Comparison of ENCODE assay signal across 22 cellular contexts in genomic region chr12:7078163-7078562, GRCh38. TPM values are rescaled to one million over a fixed set of nuclear protein-coding genes. Genes with fewer than 3 reads are reported as not detected.
A peak's percentile ranks its signal among the peaks of the same experiment; 100 is the strongest.
DNase-seq lines count a peak whose midpoint lies in the region; ATAC-seq, FAIRE-seq and TF ChIP-seq lines count a peak whose summit lies in the region.
"Had no signal": no experiment of that assay in that cellular context is flagged by ENCODE, and none has a peak within 500 bp of the region (broad histone marks: within the 10 kb centered on the region; RNA-seq: fewer than 3 reads in every experiment).

No MANE protein-coding gene starts in this region.

- H3K79me2 ChIP-seq in HCT116 (ENCODE audit: insufficient read depth, low read length) (no peaks in the 10 kb centered on the region), HepG2 (ENCODE audit: insufficient read depth, low read length) (no peaks in the 10 kb centered on the region)

- RAD21 ChIA-PET in HCT116 (lab: Charles Lee; ENCODE audit: low non-redundant PET in 1 of 2, low total read pairs in 2 of 2, uncharacterized antibody in 2 of 2, unreplicated experiment in 2 of 2): no interaction called here

- H3K9me2 ChIP-seq in HCT116 (ENCODE audit: insufficient read depth): no peaks in the 10 kb centered on the region

- H3K27me3 ChIP-seq in HCT116 (ENCODE audit: insufficient read depth, low read length) (no peaks in the 10 kb centered on the region), HepG2 (ENCODE audit: control insufficient read depth in 1 of 2, insufficient read depth in 2 of 2, low read length in 2 of 2) (no peaks in the 10 kb centered on the region)
- H3K27me3 ChIP-seq: BLaER1 treated with 17β-estradiol and CSF1 and Interleukin-3, amounts not matched to agents 10 nM and 100 nM; pancreas; upper lobe of left lung had no signal

- H3K9ac ChIP-seq in HCT116 (ENCODE audit: low read length) (no peak overlapping the region), HepG2 (ENCODE audit: insufficient read depth, low read depth, low read length) (no peak overlapping the region)
- H3K9ac ChIP-seq: BLaER1 treated with 17β-estradiol and CSF1 and Interleukin-3, amounts not matched to agents 10 nM and 100 nM had no signal

- intact Hi-C loops in HCT116 (cut with micrococcal nuclease): no loop called here
- intact Hi-C loops in HepG2 (cut with micrococcal nuclease; ENCODE audit: unreplicated experiment): loop anchor here (2.0 kb wide), 1 partner anchor 17 kb away; the partner anchor contains the start of gene C1S

- H3K4me3 ChIP-seq in HCT116 (replicated peaks in 1 of 2; ENCODE audit: low read depth in 1 of 2, low read length in 2 of 2) (no peak overlapping the region), HepG2 (replicated peaks in 1 of 3; ENCODE audit: insufficient read depth in 1 of 3, low read depth in 2 of 3, low read length in 3 of 3) (no peak overlapping the region)
- H3K4me3 ChIP-seq: BLaER1 treated with 17β-estradiol and CSF1 and Interleukin-3, amounts not matched to agents 10 nM and 100 nM; cardiac muscle cell; coronary artery; pancreas; upper lobe of left lung had no signal

- peaks cover 2 to 7% of the 10 kb centered on the region in 2 experiments; a peak in 2 of 4 replicates for H3K4me1 ChIP-seq in HCT116 (ENCODE audit: control insufficient read depth in 1 of 2, insufficient read depth in 2 of 2, low read length in 2 of 2)
- H3K4me1 ChIP-seq in HepG2 (ENCODE audit: insufficient read depth, low read length): peaks cover 25% of the 10 kb centered on the region
- H3K4me1 ChIP-seq: pancreas had no signal

- peak; percentile 84 for ATAC-seq in HCT116
- no peak for ATAC-seq in HepG2
- ATAC-seq in GM21360 (IDR thresholded peaks at IDR 0.05; ENCODE audit: unreplicated experiment): no peak
- ATAC-seq: activated T-cell treated with anti-CD3 and anti-CD28 coated beads, Interleukin-2, amount 50 U/mL, for 72 hours; left lobe of liver; pancreas; stimulated activated naive B cell treated with anti-CD40 and anti-IgM and Interleukin-4, amounts not matched to agents 10 μg/mL and 1 μg/mL and 100 μg/mL, for 72 hours had no signal

- no peak overlapping the region for H3K27ac ChIP-seq in HCT116 (ENCODE audit: low read depth, low read length)
- H3K27ac ChIP-seq in HepG2 (ENCODE audit: extremely low read length, insufficient read depth, low read length): no peak overlapping the region
- H3K27ac ChIP-seq: BLaER1 treated with 17β-estradiol and CSF1 and Interleukin-3, amounts not matched to agents 10 nM and 100 nM; cardiac muscle cell; pancreas had no signal

- peak; percentile 28 to 43 (median 36); a peak in 4 of 6 replicates for TF ChIP-seq CTCF in HCT116 (IDR thresholded peaks at IDR 0.05 in 2 of 3, conservative IDR thresholded peaks at IDR 0.05 in 1 of 3; ENCODE audit: borderline replicate concordance in 1 of 3, insufficient read depth in 1 of 3, low read depth in 2 of 3, low read length in 2 of 3)
- TF ChIP-seq CTCF in HepG2 (CRISPR knock-in tag; IDR thresholded peaks at IDR 0.05): no peak

- POLR2A ChIA-PET in HCT116 (lab: Charles Lee): interaction anchor here (2.2 to 2.5 kb wide), 2 partner anchors 132 to 134 kb away, joined by 10 to 11 read pairs; partner anchors contain the start of genes C12orf57 and RNU7-1
- POLR2A ChIA-PET in HepG2 (lab: Yijun Ruan, JAX): no interaction called here

- TF ChIP-seq EP300 in HepG2 (IDR thresholded peaks at IDR 0.05; ENCODE audit: low read depth in 2 of 2, low read length in 2 of 2) (no peak), HepG2 (CRISPR knock-in tag; IDR thresholded peaks at IDR 0.05; ENCODE audit: borderline replicate concordance) (no peak)

- no peak for TF ChIP-seq POLR2A in HCT116 (IDR thresholded peaks at IDR 0.05; ENCODE audit: borderline replicate concordance, extremely low read depth, insufficient read depth, insufficient read length)
- TF ChIP-seq POLR2A in HepG2 (IDR thresholded peaks at IDR 0.05; ENCODE audit: insufficient read depth in 1 of 2, low read depth in 2 of 2, low read length in 2 of 2): no peak
- no peak for TF ChIP-seq POLR2A in H54 (IDR thresholded peaks at IDR 0.05; ENCODE audit: low read depth, low read length)

- H2AFZ ChIP-seq in HCT116 (ENCODE audit: low read depth, low read length, poor library complexity, severe bottlenecking) (peak overlapping the region; percentile 75), HepG2 (ENCODE audit: low read length) (no peak overlapping the region)

- H3K4me2 ChIP-seq in HCT116 (ENCODE audit: low read length): no peak overlapping the region
- no peak overlapping the region for H3K4me2 ChIP-seq in HepG2 (ENCODE audit: low read depth, low read length)
- H3K4me2 ChIP-seq: BLaER1 treated with 17β-estradiol and CSF1 and Interleukin-3, amounts not matched to agents 10 nM and 100 nM had no signal

- H3K36me3 ChIP-seq in HCT116 (ENCODE audit: control insufficient read depth in 1 of 2, insufficient read depth in 2 of 2, low read length in 2 of 2) (no peaks in the 10 kb centered on the region), HepG2 (replicated peaks in 1 of 2; ENCODE audit: control insufficient read depth in 1 of 2, insufficient read depth in 2 of 2, low read length in 2 of 2) (no peaks in the 10 kb centered on the region)
- H3K36me3 ChIP-seq: cardiac muscle cell, pancreas had no signal

- peak; percentile 26 for FAIRE-seq in HepG2 (lab: Jason Lieb, UNC)
- no peak for FAIRE-seq in H54 (lab: Jason Lieb, UNC)
- FAIRE-seq: astrocyte, pancreas, small intestine had no signal

- H4K20me1 ChIP-seq in HCT116 (ENCODE audit: insufficient read depth): no peaks in the 10 kb centered on the region
- no peaks in the 10 kb centered on the region for H4K20me1 ChIP-seq in HepG2 (ENCODE audit: insufficient read depth, low read length)
- H4K20me1 ChIP-seq: BLaER1 treated with 17β-estradiol and CSF1 and Interleukin-3, amounts not matched to agents 10 nM and 100 nM had no signal

- CTCF ChIA-PET in HCT116 (lab: Charles Lee): interaction anchor here (1.6 kb wide), 2 partner anchors 16 to 31 kb away, joined by 3 to 6 read pairs; partner anchors contain the start of gene C1RL
- CTCF ChIA-PET in HepG2 (lab: Yijun Ruan, JAX; ENCODE audit: low intra/inter-chr PET ratio, low total read pairs): interaction anchor here (0.8 kb wide), 1 partner anchor 18 kb away, joined by 3 read pairs; the partner anchor contains the start of gene C1S

- DNase-seq in HCT116 (ENCODE audit: low read depth, low spot score): no peak
- DNase-seq in OCI-M1 (lab: John Stamatoyannopoulos, UW): peak; percentile 35
- no peak for DNase-seq in HepG2 (ENCODE audit: low spot score)
- no peak for DNase-seq in NCI-H1694 (lab: John Stamatoyannopoulos, UW)
- no peak for DNase-seq in H54 (ENCODE audit: insufficient read length, low spot score)
- DNase-seq: activated CD4-positive, alpha-beta memory T cell treated with anti-CD3 and anti-CD28 coated beads for 36 hours; activated CD4-positive, alpha-beta T cell treated with anti-CD3 and anti-CD28 coated beads for 1 hour; activated T-cell treated with anti-CD3 and anti-CD28 coated beads, Interleukin-2, amount 50 U/mL, for 72 hours; glutamatergic neuron; HCEC 1CT; NCI-H1048; NCI-H510A treated with DMSO at 0.1 percent for 48 hours; pancreas; small intestine; stimulated activated naive B cell treated with anti-CD40 and anti-IgM and Interleukin-4, amounts not matched to agents 10 μg/mL and 1 μg/mL and 100 μg/mL, for 72 hours; upper lobe of left lung had no signal

- BruUV-seq in HCT116 (replicated peaks; lab: Mats Ljungman, UMichigan) (no TSS peak), HepG2 (replicated peaks; lab: Mats Ljungman, UMichigan) (no TSS peak)

- in situ Hi-C loops in HepG2 (cut with HindIII; ENCODE audit: extremely low pct_ligation_motif_present, low pct_unique_long_range_greater_than_20kb): no loop called here

- TF ChIP-seq RAD21 in HCT116 (IDR thresholded peaks at IDR 0.05; ENCODE audit: low read depth) (peak; percentile 49; the same call in 1 of the 2 replicates), HepG2 (CRISPR knock-in tag; IDR thresholded peaks at IDR 0.05) (no peak)

- WGBS in HepG2 (ENCODE audit: low lambda C conversion rate): 24% methylated on average over 4 of the region's 4 CpGs

- H3K9me3 ChIP-seq in HCT116 (ENCODE audit: control insufficient read depth in 1 of 2, insufficient read depth in 1 of 2, low read depth in 1 of 2, low read length in 2 of 2) (no peaks in the 10 kb centered on the region), HepG2 (ENCODE audit: low read length) (0 out of 2 replicates have a peak, but pooled peaks cover 2% of the 10 kb centered on the region)
- H3K9me3 ChIP-seq: pancreas, upper lobe of left lung had no signal

RNA-seq across cellular contexts. Expression of gene C1R, which starts 14.1 kb away (rescaled TPM):
- total RNA-seq in HCT116 (2021; ENCODE audit: unreplicated experiment): 4.3 TPM
- 1.0 and 1.4 TPM in 2 replicates for polyA plus RNA-seq in HCT116 (2012)
- 1.7 and 3.5 TPM in 2 replicates for total RNA-seq in HepG2 (2016; rRNA removed; fragmentation: Illumina TruSeq; extraction: Trizol)
- 0.44 and 0.61 TPM in 2 replicates for total RNA-seq in HepG2 (2016; cell fraction: cytosol; rRNA removed; fragmentation: Illumina TruSeq; extraction: Trizol; ENCODE audit: low read depth)
- total RNA-seq in HepG2 (2016; cell fraction: insoluble cytoplasmic fraction; rRNA removed; fragmentation: Illumina TruSeq; extraction: Trizol): 2.6 and 4.1 TPM in 2 replicates
- total RNA-seq in HepG2 (2016; cell fraction: membrane; rRNA removed; fragmentation: Illumina TruSeq; extraction: Trizol): 0.93 and 1.4 TPM in 2 replicates
- 3.8 and 4.3 TPM in 2 replicates for total RNA-seq in HepG2 (2016; cell fraction: nucleus; rRNA removed; fragmentation: Illumina TruSeq; extraction: Trizol)
- polyA plus RNA-seq in HepG2 (2011; rRNA removed): 6.5 and 11.2 TPM in 2 replicates
- polyA plus RNA-seq in HepG2 (2011; cell fraction: cytosol; rRNA removed): 6.2 and 6.5 TPM in 2 replicates
- 6.1 and 8.4 TPM in 2 replicates for polyA plus RNA-seq in HepG2 (2011; cell fraction: nucleus; rRNA removed)
- polyA plus RNA-seq in HepG2 (2012): 1.2 and 1.9 TPM in 2 replicates
- 0.42 and 0.57 TPM in 2 replicates for polyA plus RNA-seq in HepG2 (2016; cell fraction: cytosol; fragmentation: Illumina TruSeq; extraction: Trizol; ENCODE audit: low read depth)
- 1.6 and 2.2 TPM in 2 replicates for polyA plus RNA-seq in HepG2 (2016; cell fraction: insoluble cytoplasmic fraction; fragmentation: Illumina TruSeq; extraction: Trizol; ENCODE audit: low read depth)
- polyA plus RNA-seq in HepG2 (2016; cell fraction: membrane; fragmentation: Illumina TruSeq; extraction: Trizol; ENCODE audit: low read depth): 1.2 and 1.3 TPM in 2 replicates
- 6.5 and 7.1 TPM in 2 replicates for polyA plus RNA-seq in HepG2 (2016; cell fraction: nucleus; fragmentation: Illumina TruSeq; extraction: Trizol; ENCODE audit: insufficient read depth, low read depth)
- 3.3 and 5.9 TPM in 2 replicates for polyA minus RNA-seq in HepG2 (2011; rRNA and poly(A)+ RNA removed; ENCODE audit: low replicate concordance)
- 0.70 and 1.3 TPM in 2 replicates for polyA minus RNA-seq in HepG2 (2011; cell fraction: cytosol; rRNA and poly(A)+ RNA removed)
- polyA minus RNA-seq in HepG2 (2011; cell fraction: nucleus; rRNA and poly(A)+ RNA removed): 1.7 and 2.7 TPM in 2 replicates

RNA-seq across cellular contexts. Expression of gene C1S, which starts 17.6 kb away (rescaled TPM):
- total RNA-seq in HCT116 (2021; ENCODE audit: unreplicated experiment) (2.4 TPM), HepG2 (2016; rRNA removed; fragmentation: Illumina TruSeq; extraction: Trizol) (8.2 and 18.2 TPM in 2 replicates)
- 0.98 and 1.4 TPM in 2 replicates for polyA plus RNA-seq in HCT116 (2012)
- 2.7 and 2.8 TPM in 2 replicates for total RNA-seq in HepG2 (2016; cell fraction: cytosol; rRNA removed; fragmentation: Illumina TruSeq; extraction: Trizol; ENCODE audit: low read depth)
- total RNA-seq in HepG2 (2016; cell fraction: insoluble cytoplasmic fraction; rRNA removed; fragmentation: Illumina TruSeq; extraction: Trizol): 8.4 and 18.7 TPM in 2 replicates
- total RNA-seq in HepG2 (2016; cell fraction: membrane; rRNA removed; fragmentation: Illumina TruSeq; extraction: Trizol): 3.2 and 3.7 TPM in 2 replicates
- total RNA-seq in HepG2 (2016; cell fraction: nucleus; rRNA removed; fragmentation: Illumina TruSeq; extraction: Trizol): 17.9 and 19.4 TPM in 2 replicates
- polyA plus RNA-seq in HepG2 (2011; rRNA removed): 14.5 and 23.3 TPM in 2 replicates
- polyA plus RNA-seq in HepG2 (2011; cell fraction: cytosol; rRNA removed): 9.6 and 18.5 TPM in 2 replicates
- polyA plus RNA-seq in HepG2 (2011; cell fraction: nucleus; rRNA removed): 14.4 and 22.0 TPM in 2 replicates
- polyA plus RNA-seq in HepG2 (2012): 9.8 and 10.0 TPM in 2 replicates
- polyA plus RNA-seq in HepG2 (2016; cell fraction: cytosol; fragmentation: Illumina TruSeq; extraction: Trizol; ENCODE audit: low read depth): 0.91 and 1.0 TPM in 2 replicates
- 6.4 and 6.7 TPM in 2 replicates for polyA plus RNA-seq in HepG2 (2016; cell fraction: insoluble cytoplasmic fraction; fragmentation: Illumina TruSeq; extraction: Trizol; ENCODE audit: low read depth)
- polyA plus RNA-seq in HepG2 (2016; cell fraction: membrane; fragmentation: Illumina TruSeq; extraction: Trizol; ENCODE audit: low read depth): 1.8 and 2.2 TPM in 2 replicates
- polyA plus RNA-seq in HepG2 (2016; cell fraction: nucleus; fragmentation: Illumina TruSeq; extraction: Trizol; ENCODE audit: insufficient read depth, low read depth): 26.0 and 30.9 TPM in 2 replicates
- 3.8 and 12.0 TPM in 2 replicates for polyA minus RNA-seq in HepG2 (2011; rRNA and poly(A)+ RNA removed; ENCODE audit: low replicate concordance)
- 7.0 and 14.3 TPM in 2 replicates for polyA minus RNA-seq in HepG2 (2011; cell fraction: cytosol; rRNA and poly(A)+ RNA removed)
- polyA minus RNA-seq in HepG2 (2011; cell fraction: nucleus; rRNA and poly(A)+ RNA removed): 14.0 and 26.4 TPM in 2 replicates

RNA-seq across cellular contexts. Expression of gene C1RL, which starts 30.9 kb away (rescaled TPM):
- 25.9 TPM for total RNA-seq in HCT116 (2021; ENCODE audit: unreplicated experiment)
- 19.2 and 19.7 TPM in 2 replicates for polyA plus RNA-seq in HCT116 (2012)
- total RNA-seq in HepG2 (2016; rRNA removed; fragmentation: Illumina TruSeq; extraction: Trizol): 14.2 and 28.9 TPM in 2 replicates
- total RNA-seq in HepG2 (2016; cell fraction: cytosol; rRNA removed; fragmentation: Illumina TruSeq; extraction: Trizol; ENCODE audit: low read depth): 4.9 and 5.6 TPM in 2 replicates
- total RNA-seq in HepG2 (2016; cell fraction: insoluble cytoplasmic fraction; rRNA removed; fragmentation: Illumina TruSeq; extraction: Trizol): 14.6 and 24.7 TPM in 2 replicates
- 9.1 and 10.3 TPM in 2 replicates for total RNA-seq in HepG2 (2016; cell fraction: membrane; rRNA removed; fragmentation: Illumina TruSeq; extraction: Trizol)
- 30.9 and 42.1 TPM in 2 replicates for total RNA-seq in HepG2 (2016; cell fraction: nucleus; rRNA removed; fragmentation: Illumina TruSeq; extraction: Trizol)
- polyA plus RNA-seq in HepG2 (2011; rRNA removed): 53.1 and 73.4 TPM in 2 replicates
- 32.8 and 36.0 TPM in 2 replicates for polyA plus RNA-seq in HepG2 (2011; cell fraction: cytosol; rRNA removed)
- 60.3 and 87.6 TPM in 2 replicates for polyA plus RNA-seq in HepG2 (2011; cell fraction: nucleus; rRNA removed)
- 22.3 and 28.7 TPM in 2 replicates for polyA plus RNA-seq in HepG2 (2012)
- 3.0 and 3.5 TPM in 2 replicates for polyA plus RNA-seq in HepG2 (2016; cell fraction: cytosol; fragmentation: Illumina TruSeq; extraction: Trizol; ENCODE audit: low read depth)
- 14.0 and 14.1 TPM in 2 replicates for polyA plus RNA-seq in HepG2 (2016; cell fraction: insoluble cytoplasmic fraction; fragmentation: Illumina TruSeq; extraction: Trizol; ENCODE audit: low read depth)
- polyA plus RNA-seq in HepG2 (2016; cell fraction: membrane; fragmentation: Illumina TruSeq; extraction: Trizol; ENCODE audit: low read depth): 5.6 and 7.3 TPM in 2 replicates
- polyA plus RNA-seq in HepG2 (2016; cell fraction: nucleus; fragmentation: Illumina TruSeq; extraction: Trizol; ENCODE audit: insufficient read depth, low read depth): 51.4 and 56.2 TPM in 2 replicates
- 41.3 and 114 TPM in 2 replicates for polyA minus RNA-seq in HepG2 (2011; rRNA and poly(A)+ RNA removed; ENCODE audit: low replicate concordance)
- 30.1 and 38.2 TPM in 2 replicates for polyA minus RNA-seq in HepG2 (2011; cell fraction: cytosol; rRNA and poly(A)+ RNA removed)
- 34.5 and 39.2 TPM in 2 replicates for polyA minus RNA-seq in HepG2 (2011; cell fraction: nucleus; rRNA and poly(A)+ RNA removed)

RNA-seq across cellular contexts. Expression of gene RBP5, which starts 50.5 kb away (rescaled TPM):
- total RNA-seq in HCT116 (2021; ENCODE audit: unreplicated experiment) (0.22 TPM), HepG2 (2016; rRNA removed; fragmentation: Illumina TruSeq; extraction: Trizol) (19.8 and 21.4 TPM in 2 replicates)
- polyA plus RNA-seq in HCT116 (2012): 3.6 and 4.3 TPM in 2 replicates
- 9.8 and 10.8 TPM in 2 replicates for total RNA-seq in HepG2 (2016; cell fraction: cytosol; rRNA removed; fragmentation: Illumina TruSeq; extraction: Trizol; ENCODE audit: low read depth)
- total RNA-seq in HepG2 (2016; cell fraction: insoluble cytoplasmic fraction; rRNA removed; fragmentation: Illumina TruSeq; extraction: Trizol): 19.4 and 22.0 TPM in 2 replicates
- 10.5 and 10.7 TPM in 2 replicates for total RNA-seq in HepG2 (2016; cell fraction: membrane; rRNA removed; fragmentation: Illumina TruSeq; extraction: Trizol)
- total RNA-seq in HepG2 (2016; cell fraction: nucleus; rRNA removed; fragmentation: Illumina TruSeq; extraction: Trizol): 10.1 and 12.6 TPM in 2 replicates
- 13.8 and 17.5 TPM in 2 replicates for polyA plus RNA-seq in HepG2 (2011; rRNA removed)
- polyA plus RNA-seq in HepG2 (2011; cell fraction: cytosol; rRNA removed): 11.8 and 12.1 TPM in 2 replicates
- 32.8 and 44.7 TPM in 2 replicates for polyA plus RNA-seq in HepG2 (2011; cell fraction: nucleus; rRNA removed)
- 13.0 and 19.0 TPM in 2 replicates for polyA plus RNA-seq in HepG2 (2012)
- 11.0 and 15.5 TPM in 2 replicates for polyA plus RNA-seq in HepG2 (2016; cell fraction: cytosol; fragmentation: Illumina TruSeq; extraction: Trizol; ENCODE audit: low read depth)
- polyA plus RNA-seq in HepG2 (2016; cell fraction: insoluble cytoplasmic fraction; fragmentation: Illumina TruSeq; extraction: Trizol; ENCODE audit: low read depth): 28.5 and 29.8 TPM in 2 replicates
- 9.1 and 12.4 TPM in 2 replicates for polyA plus RNA-seq in HepG2 (2016; cell fraction: membrane; fragmentation: Illumina TruSeq; extraction: Trizol; ENCODE audit: low read depth)
- 23.8 and 24.2 TPM in 2 replicates for polyA plus RNA-seq in HepG2 (2016; cell fraction: nucleus; fragmentation: Illumina TruSeq; extraction: Trizol; ENCODE audit: insufficient read depth, low read depth)
- 17.1 TPM in 1 of 2 replicates, not detected in the other for polyA minus RNA-seq in HepG2 (2011; rRNA and poly(A)+ RNA removed; ENCODE audit: low replicate concordance)
- 5.3 and 5.5 TPM in 2 replicates for polyA minus RNA-seq in HepG2 (2011; cell fraction: cytosol; rRNA and poly(A)+ RNA removed)
- polyA minus RNA-seq in HepG2 (2011; cell fraction: nucleus; rRNA and poly(A)+ RNA removed): 12.1 and 20.4 TPM in 2 replicates
- total RNA-seq: astrocyte had no signal

RNA-seq across cellular contexts. Expression of gene CLSTN3, which starts 52.0 kb away (rescaled TPM):
- total RNA-seq in HCT116 (2021; ENCODE audit: unreplicated experiment) (23.0 TPM), HepG2 (2016; rRNA removed; fragmentation: Illumina TruSeq; extraction: Trizol) (10.8 and 26.2 TPM in 2 replicates)
- 24.2 and 27.6 TPM in 2 replicates for polyA plus RNA-seq in HCT116 (2012)
- 2.9 and 3.7 TPM in 2 replicates for total RNA-seq in HepG2 (2016; cell fraction: cytosol; rRNA removed; fragmentation: Illumina TruSeq; extraction: Trizol; ENCODE audit: low read depth)
- total RNA-seq in HepG2 (2016; cell fraction: insoluble cytoplasmic fraction; rRNA removed; fragmentation: Illumina TruSeq; extraction: Trizol): 10.0 and 27.0 TPM in 2 replicates
- total RNA-seq in HepG2 (2016; cell fraction: membrane; rRNA removed; fragmentation: Illumina TruSeq; extraction: Trizol): 5.3 TPM in 2 replicates
- total RNA-seq in HepG2 (2016; cell fraction: nucleus; rRNA removed; fragmentation: Illumina TruSeq; extraction: Trizol): 35.4 and 43.8 TPM in 2 replicates
- 94.1 and 118 TPM in 2 replicates for polyA plus RNA-seq in HepG2 (2011; rRNA removed)
- polyA plus RNA-seq in HepG2 (2011; cell fraction: cytosol; rRNA removed): 79.5 and 81.3 TPM in 2 replicates
- 155 and 157 TPM in 2 replicates for polyA plus RNA-seq in HepG2 (2011; cell fraction: nucleus; rRNA removed)
- polyA plus RNA-seq in HepG2 (2012): 61.8 and 69.9 TPM in 2 replicates
- 1.3 and 2.0 TPM in 2 replicates for polyA plus RNA-seq in HepG2 (2016; cell fraction: cytosol; fragmentation: Illumina TruSeq; extraction: Trizol; ENCODE audit: low read depth)
- 9.0 and 11.0 TPM in 2 replicates for polyA plus RNA-seq in HepG2 (2016; cell fraction: insoluble cytoplasmic fraction; fragmentation: Illumina TruSeq; extraction: Trizol; ENCODE audit: low read depth)
- polyA plus RNA-seq in HepG2 (2016; cell fraction: membrane; fragmentation: Illumina TruSeq; extraction: Trizol; ENCODE audit: low read depth): 3.0 and 3.4 TPM in 2 replicates
- polyA plus RNA-seq in HepG2 (2016; cell fraction: nucleus; fragmentation: Illumina TruSeq; extraction: Trizol; ENCODE audit: insufficient read depth, low read depth): 67.7 and 79.8 TPM in 2 replicates
- 46.9 and 191 TPM in 2 replicates for polyA minus RNA-seq in HepG2 (2011; rRNA and poly(A)+ RNA removed; ENCODE audit: low replicate concordance)
- 49.9 and 80.8 TPM in 2 replicates for polyA minus RNA-seq in HepG2 (2011; cell fraction: cytosol; rRNA and poly(A)+ RNA removed)
- polyA minus RNA-seq in HepG2 (2011; cell fraction: nucleus; rRNA and poly(A)+ RNA removed): 47.9 and 63.4 TPM in 2 replicates

Comparison
In these comparisons a context has a peak if more than half of its experiments do, and no peak if none do; other contexts are left out.
1. Of the 20 proteins assayed by ChIP-seq in both HepG2 and HCT116: peak only in HepG2: none; only in HCT116: CTCF, MAX and RAD21; in both: none; in neither: 17.